ENCODE assay signal across 24 cellular contexts in the genomic region with DNA sequence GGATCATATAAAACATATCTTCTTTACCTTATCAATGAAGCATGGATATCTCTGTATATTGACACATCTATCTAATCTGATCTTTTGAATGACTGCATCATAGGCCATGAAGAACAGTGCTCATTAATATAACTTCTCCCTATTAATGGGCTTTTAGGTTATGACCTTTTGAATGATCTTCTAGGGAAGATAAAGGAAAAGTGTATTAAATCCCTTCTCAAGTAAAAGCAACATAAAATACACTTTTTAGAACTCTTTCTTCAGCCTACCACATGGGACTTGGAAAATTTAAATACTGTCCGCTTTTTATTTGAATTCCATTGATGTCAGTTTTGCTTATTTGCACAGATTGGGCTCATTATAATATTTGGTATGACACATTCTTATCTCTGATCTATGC.
"Had no signal": no experiment of that assay in that cellular context is flagged by ENCODE, and none has a peak within 500 bp of the region (broad histone marks: within the 10 kb centered on the region; RNA-seq: fewer than 3 reads in every experiment).

No MANE protein-coding gene starts in this region.

- DNase-seq: stimulated activated CD4-positive, alpha-beta T cell treated with anti-CD3 and anti-CD28 coated beads, Interleukin-2, amount 100 ng/mL, for 48 hours; stimulated activated CD4-positive, alpha-beta T cell treated with anti-CD3 and anti-CD28 coated beads, Interleukin-4, amount 100 ng/mL, for 1 hour; stimulated activated CD4-positive, alpha-beta T cell treated with anti-CD3 and anti-CD28 coated beads, Interleukin-4, amount 100 ng/mL, for 24 hours; stimulated activated CD4-positive, alpha-beta T cell treated with anti-CD3 and anti-CD28 coated beads, Interleukin-4, amount 100 ng/mL, for 4 hours; stimulated activated CD8-positive, alpha-beta memory T cell treated with anti-CD3 and anti-CD28 coated beads, Interleukin-4, amount 100 ng/mL, for 48 hours; stimulated activated naive B cell treated with anti-CD40 and anti-IgM and Interleukin-4, amounts not matched to agents 10 μg/mL and 1 μg/mL and 100 μg/mL, for 72 hours; stimulated activated naive CD4-positive, alpha-beta T cell; stimulated activated naive CD4-positive, alpha-beta T cell treated with Interleukin-2 at 50 U/mL for 16 hours; stimulated activated naive CD8-positive, alpha-beta T cell treated with anti-CD3 and anti-CD28 coated beads, Interleukin-15, amount 100 ng/mL, for 72 hours; stimulated activated naive CD8-positive, alpha-beta T cell treated with anti-CD3 and anti-CD28 coated beads, Interleukin-15, Interleukin-2, amounts not matched to agents 100 U/mL and 50 U/mL, for 24 hours; stomach; substantia nigra; testis; thyroid gland; tibial artery; transverse colon; trophoblast cell; upper lobe of left lung; upper lobe of right lung; uterus had no signal

- H3K4me1 ChIP-seq: stomach, suprapubic skin, testis, thyroid gland, tibial artery, tibial nerve, transverse colon, upper lobe of left lung, upper lobe of right lung, uterus, vagina had no signal

- H3K27ac ChIP-seq: stomach, suprapubic skin, testis, thoracic aorta, thyroid gland, tibial artery, tibial nerve, transverse colon, upper lobe of left lung, upper lobe of right lung, uterus, vagina had no signal

- H3K9me3 ChIP-seq: suprapubic skin, testis, thoracic aorta, thyroid gland, transverse colon, upper lobe of right lung, uterus, vagina had no signal

- H3K4me3 ChIP-seq: stomach, suprapubic skin, testis, thoracic aorta, thyroid gland, tibial artery, tibial nerve, transverse colon, upper lobe of left lung, upper lobe of right lung, uterus, vagina had no signal

- H3K36me3 ChIP-seq: stomach, suprapubic skin, thoracic aorta, thyroid gland, tibial artery, tibial nerve, transverse colon, upper lobe of left lung, upper lobe of right lung, uterus, vagina had no signal
